In genomic region chr6:41502607-41503434, GRCh38 we compare ENCODE assay signal across 1 cellular context.
TF ChIP-seq lines count a peak whose summit lies in the region.

No MANE protein-coding gene starts in this region.

TF ChIP-seq in HEK293, 187 proteins besides CTCF, POLR2A, EP300 and RAD21 (continued from another document):
- TF ChIP-seq ZSCAN4 (tag by site-specific recombination; IDR thresholded peaks at IDR 0.05): no peak
- TF ChIP-seq ZNF600 (tag by site-specific recombination; IDR thresholded peaks at IDR 0.05): peak; percentile 48; the same call in 1 of the 2 replicates
